In the genomic region with DNA sequence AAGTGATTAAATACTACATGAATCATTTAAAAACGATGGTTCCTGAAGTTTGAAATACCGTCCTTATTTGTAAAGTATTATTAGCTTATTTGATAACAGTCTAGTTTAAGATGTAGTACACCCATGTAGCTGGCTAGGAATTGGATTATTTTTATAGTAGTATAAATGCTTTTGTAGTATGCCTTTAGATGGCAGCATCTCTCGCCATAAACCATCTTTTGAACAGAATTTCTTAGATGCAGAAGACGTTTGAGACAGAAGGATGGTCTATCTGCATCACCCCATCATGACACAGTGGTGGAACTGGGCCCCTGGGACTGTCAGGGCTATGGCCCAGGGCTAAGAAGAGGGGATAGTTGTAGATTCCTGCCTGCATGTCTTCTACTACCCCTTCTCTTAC, we compare ENCODE assay signal across 10 cellular contexts.
DNase-seq lines count a peak whose midpoint lies in the region; ATAC-seq and TF ChIP-seq lines count a peak whose summit lies in the region.
"Had no signal": no experiment of that assay in that cellular context is flagged by ENCODE, and none has a peak within 500 bp of the region (broad histone marks: within the 10 kb centered on the region; RNA-seq: fewer than 3 reads in every experiment).

No MANE protein-coding gene starts in this region.

- H3K9me3 ChIP-seq in DND-41 (ENCODE audit: insufficient read depth, low read length, severe bottlenecking) (no peaks in the 10 kb centered on the region), BE2C (no peaks in the 10 kb centered on the region)

- H3K27me3 Mint-ChIP-seq in activated T-helper 17 cell treated with anti-CD3 and anti-CD28 coated beads, Interleukin-2, amount 50 U/mL, for 72 hours, result no peaks in the 10 kb centered on the region

- H3K4me1 ChIP-seq in DND-41 (ENCODE audit: insufficient read depth, low read length) (peaks cover 27% of the 10 kb centered on the region), BE2C (peaks cover 18% of the 10 kb centered on the region)

- H3K36me3 ChIP-seq in DND-41 (ENCODE audit: insufficient read depth, low read length) (no peaks in the 10 kb centered on the region), BE2C (no peaks in the 10 kb centered on the region)

- ATAC-seq in DND-41 (ENCODE audit: insufficient read depth, low read depth) (no peak), GM18870 (IDR thresholded peaks at IDR 0.05; ENCODE audit: unreplicated experiment) (no peak)
- ATAC-seq in activated T-helper 17 cell treated with anti-CD3 and anti-CD28 coated beads, Interleukin-2, amount 50 U/mL, for 72 hours (replicated peaks), result no peak

- H3K9ac ChIP-seq in DND-41 (ENCODE audit: low read depth, low read length), result no peak overlapping the region

- peak; percentile 6 for TF ChIP-seq CTCF in DND-41 (IDR thresholded peaks at IDR 0.05; ENCODE audit: borderline replicate concordance, extremely low read depth, low read length, poor library complexity, severe bottlenecking)
- peak; percentile 45 for TF ChIP-seq CTCF in choroid plexus epithelial cell (conservative IDR thresholded peaks at IDR 0.05; ENCODE audit: low read depth, low read length)
- TF ChIP-seq CTCF in BE2C (IDR thresholded peaks at IDR 0.05; ENCODE audit: low read depth, low read length), result no peak

- no peak overlapping the region for H3K27ac Mint-ChIP-seq in activated T-helper 17 cell treated with anti-CD3 and anti-CD28 coated beads, Interleukin-2, amount 50 U/mL, for 72 hours

- no peaks in the 10 kb centered on the region for H3K4me1 Mint-ChIP-seq in activated T-helper 17 cell treated with anti-CD3 and anti-CD28 coated beads, Interleukin-2, amount 50 U/mL, for 72 hours

- H3K27ac ChIP-seq in DND-41 (ENCODE audit: low read length), result no peak overlapping the region

- no peak overlapping the region for H3K4me2 ChIP-seq in DND-41 (ENCODE audit: insufficient read depth, low read length)

- no peaks in the 10 kb centered on the region for H3K9me3 Mint-ChIP-seq in activated T-helper 17 cell treated with anti-CD3 and anti-CD28 coated beads, Interleukin-2, amount 50 U/mL, for 72 hours

- H3K27me3 ChIP-seq in DND-41 (ENCODE audit: insufficient read depth, low read length, poor library complexity) (no peaks in the 10 kb centered on the region), BE2C (no peaks in the 10 kb centered on the region)

- H3K4me3 Mint-ChIP-seq in activated T-helper 17 cell treated with anti-CD3 and anti-CD28 coated beads, Interleukin-2, amount 50 U/mL, for 72 hours, result no peak overlapping the region

- peaks cover 3% of the 10 kb centered on the region; the same call in 1 of the 2 replicates for H3K79me2 ChIP-seq in DND-41 (ENCODE audit: insufficient read depth, low read length)

- no peaks in the 10 kb centered on the region for H4K20me1 ChIP-seq in DND-41 (ENCODE audit: insufficient read depth, low read length)

- no peak for DNase-seq in DND-41
- peak; percentile 33 for DNase-seq in NAMALWA (ENCODE audit: low spot score)
- DNase-seq in choroid plexus epithelial cell (ENCODE audit: low read depth), result peak; percentile 68
- DNase-seq in midbrain (lab: John Stamatoyannopoulos, UW), result peak; percentile 26
- DNase-seq in BE2C, result no peak
- DNase-seq in C1 segment of cervical spinal cord (lab: John Stamatoyannopoulos, UW), result no peak
- DNase-seq: DMS 273 treated with DMSO at 0.1 percent for 48 hours, RPMI8226 had no signal

- H2AFZ ChIP-seq in DND-41 (ENCODE audit: low read depth, low read length), result no peak overlapping the region

- H3K4me3 ChIP-seq in DND-41 (ENCODE audit: low read depth in 1 of 2, low read length in 2 of 2) (no peak overlapping the region), choroid plexus epithelial cell (ENCODE audit: low read depth, low read length) (no peak overlapping the region), BE2C (ENCODE audit: low read depth, low read length) (no peak overlapping the region)

- H3K36me3 Mint-ChIP-seq in activated T-helper 17 cell treated with anti-CD3 and anti-CD28 coated beads, Interleukin-2, amount 50 U/mL, for 72 hours (ENCODE audit: low read depth), result no peaks in the 10 kb centered on the region

Comparison
In these comparisons a context has a peak if more than half of its experiments do, and no peak if none do; other contexts are left out.
1. DNase-seq: peak in NAMALWA (single experiment), choroid plexus epithelial cell (single experiment) and midbrain (single experiment); none in DND-41 (single experiment), BE2C (single experiment) and C1 segment of cervical spinal cord (0 of 14).